In genomic region chr4:155832664-155833063, GRCh38 we compare ENCODE assay signal across 11 cellular contexts. TPM values are rescaled to one million over a fixed set of nuclear protein-coding genes. Genes with fewer than 3 reads are reported as not detected.
"Had no signal": no experiment of that assay in that cellular context is flagged by ENCODE, and none has a peak within 500 bp of the region (broad histone marks: within the 10 kb centered on the region; RNA-seq: fewer than 3 reads in every experiment).

No MANE protein-coding gene starts in this region.

- H3K4me1 ChIP-seq: HAP-1 had no signal

- H3K9me3 ChIP-seq: HAP-1 had no signal

- H3K36me3 ChIP-seq: HAP-1 had no signal

- H3K4me3 ChIP-seq: GM23248, HAP-1, K562 had no signal

- H3K4me3 Mint-ChIP-seq: HFFc6 had no signal

- H3K27ac ChIP-seq: GM23248, HL-60 had no signal

- H3K27ac Mint-ChIP-seq: HFFc6 had no signal

- H3K9ac ChIP-seq: GM23248 had no signal

- H2AFZ ChIP-seq: GM23248 had no signal

- ATAC-seq: HCT116, K562 had no signal

- DNase-seq: GM23248, GOT3, H7, HFFc6, IMR-90 had no signal

RNA-seq across cellular contexts. Expression of gene ASIC5, which starts 33.4 kb away (rescaled TPM):
- total RNA-seq: GM23248, H4, H7, HFFc6, HT1080, IMR-90, K562 had no signal
- polyA plus RNA-seq: GM23248, IMR-90, K562 had no signal
